Comparison of ENCODE assay signal across 25 cellular contexts in the genomic region with DNA sequence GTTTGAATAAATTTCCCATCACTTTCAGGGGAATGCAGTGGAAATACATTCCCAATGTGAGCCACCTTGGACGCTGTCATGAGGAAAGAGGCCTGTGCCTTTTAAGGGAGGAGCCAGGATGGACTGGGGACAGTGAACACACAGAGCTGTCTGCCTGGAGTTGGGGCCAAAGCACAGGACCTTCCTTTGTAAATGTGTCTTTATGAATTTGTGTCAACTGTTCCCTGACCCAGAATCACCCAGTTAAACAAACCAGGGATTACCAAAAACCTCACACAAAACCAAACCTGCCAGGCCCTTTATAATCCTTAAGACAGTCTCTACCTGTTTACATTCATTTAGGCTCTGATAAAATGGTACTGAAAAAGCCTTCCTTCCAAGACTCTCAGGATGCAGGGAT.
"Had no signal": no experiment of that assay in that cellular context is flagged by ENCODE, and none has a peak within 500 bp of the region (broad histone marks: within the 10 kb centered on the region; RNA-seq: fewer than 3 reads in every experiment).

No MANE protein-coding gene starts in this region.

- H3K27me3 ChIP-seq: hepatocyte, pancreas, testis, thyroid gland, transverse colon, upper lobe of left lung, vagina had no signal

- H3K4me1 ChIP-seq: left lung, pancreas, spleen, stomach, testis, thyroid gland, transverse colon, upper lobe of left lung had no signal

- H2AFZ ChIP-seq: hepatocyte had no signal

- H3K9me3 ChIP-seq: heart right ventricle, left lung, pancreas, spleen, stomach, testis, thyroid gland, transverse colon, upper lobe of left lung, vagina had no signal

- FAIRE-seq: keratinocyte, pancreas had no signal

- DNase-seq: heart right ventricle; left colon; left lung; mesendoderm; naive B cell; natural killer cell; nephron progenitor cell; nucleus accumbens; pancreas; right cardiac atrium; spleen; stimulated activated CD4-positive, alpha-beta T cell treated with anti-CD3 and anti-CD28 coated beads, Interleukin-4, amount 100 ng/mL, for 24 hours; stimulated activated naive CD8-positive, alpha-beta T cell treated with anti-CD3 and anti-CD28 coated beads, Interleukin-15, Interleukin-2, amounts not matched to agents 100 U/mL and 50 U/mL, for 24 hours; stomach; testis; thyroid gland; transverse colon; upper lobe of left lung had no signal

- H3K27ac ChIP-seq: heart right ventricle, hepatocyte, left lung, pancreas, spleen, stomach, testis, thyroid gland, transverse colon, upper lobe of left lung, vagina had no signal

- H3K36me3 ChIP-seq: heart right ventricle, left lung, pancreas, spleen, stomach, thyroid gland, transverse colon, upper lobe of left lung, vagina had no signal

- ATAC-seq: heart right ventricle; left colon; left lung; natural killer cell; pancreas; right cardiac atrium; sciatic nerve; stimulated activated effector memory CD8-positive, alpha-beta T cell treated with anti-CD3 and anti-CD28 coated beads, Interleukin-12 subunit alpha, Interleukin-12 subunit beta, amount 100 ng/mL, for 72 hours; stimulated activated naive CD8-positive, alpha-beta T cell treated with anti-CD3 and anti-CD28 coated beads, Interleukin-15, Interleukin-2, amounts not matched to agents 100 U/mL and 50 U/mL, for 24 hours had no signal

- H3K4me3 ChIP-seq: heart right ventricle, hepatocyte, left lung, lung, pancreas, skin epidermis, spleen, stomach, testis, thyroid gland, transverse colon, upper lobe of left lung, vagina had no signal

- H3K4me2 ChIP-seq: hepatocyte had no signal
